In genomic region chr20:35271073-35271882, GRCh38 we compare ENCODE assay signal across 1 cellular context.
TF ChIP-seq lines count a peak whose summit lies in the region.

No MANE protein-coding gene starts in this region.

TF ChIP-seq in IMR-90, 13 proteins besides CTCF, POLR2A, EP300 and RAD21:
- no peak for TF ChIP-seq NFE2L2 (IDR thresholded peaks at IDR 0.05; ENCODE audit: low read depth, low read length)
- TF ChIP-seq ELK1 (IDR thresholded peaks at IDR 0.05; ENCODE audit: borderline replicate concordance, low read depth, low read length): no peak
- no peak for TF ChIP-seq CEBPB (IDR thresholded peaks at IDR 0.05; ENCODE audit: low read depth, low read length)
- TF ChIP-seq FOS (IDR thresholded peaks at IDR 0.05; ENCODE audit: low read depth, low read length): no peak
- TF ChIP-seq BHLHE40 (IDR thresholded peaks at IDR 0.05; ENCODE audit: low read depth, low read length): no peak
- no peak for TF ChIP-seq SMC3 (IDR thresholded peaks at IDR 0.05; ENCODE audit: low read depth, low read length)
- TF ChIP-seq RFX5 (IDR thresholded peaks at IDR 0.05; ENCODE audit: low read depth, low read length): no peak
- TF ChIP-seq CHD1 (IDR thresholded peaks at IDR 0.05; ENCODE audit: low read depth, low read length): no peak
- no peak for TF ChIP-seq RCOR1 (IDR thresholded peaks at IDR 0.05; ENCODE audit: insufficient replicate concordance, low read length)
- no peak for TF ChIP-seq USF2 (IDR thresholded peaks at IDR 0.05; ENCODE audit: low read depth, low read length)
- no peak for TF ChIP-seq MAFK (IDR thresholded peaks at IDR 0.05; ENCODE audit: low read depth, low read length)
- TF ChIP-seq MAZ (IDR thresholded peaks at IDR 0.05; ENCODE audit: borderline replicate concordance, low read depth, low read length): no peak
- TF ChIP-seq MXI1 (IDR thresholded peaks at IDR 0.05; ENCODE audit: borderline replicate concordance, low read depth, low read length): no peak
